Comparison of ENCODE assay signal across 8 cellular contexts in the genomic region with DNA sequence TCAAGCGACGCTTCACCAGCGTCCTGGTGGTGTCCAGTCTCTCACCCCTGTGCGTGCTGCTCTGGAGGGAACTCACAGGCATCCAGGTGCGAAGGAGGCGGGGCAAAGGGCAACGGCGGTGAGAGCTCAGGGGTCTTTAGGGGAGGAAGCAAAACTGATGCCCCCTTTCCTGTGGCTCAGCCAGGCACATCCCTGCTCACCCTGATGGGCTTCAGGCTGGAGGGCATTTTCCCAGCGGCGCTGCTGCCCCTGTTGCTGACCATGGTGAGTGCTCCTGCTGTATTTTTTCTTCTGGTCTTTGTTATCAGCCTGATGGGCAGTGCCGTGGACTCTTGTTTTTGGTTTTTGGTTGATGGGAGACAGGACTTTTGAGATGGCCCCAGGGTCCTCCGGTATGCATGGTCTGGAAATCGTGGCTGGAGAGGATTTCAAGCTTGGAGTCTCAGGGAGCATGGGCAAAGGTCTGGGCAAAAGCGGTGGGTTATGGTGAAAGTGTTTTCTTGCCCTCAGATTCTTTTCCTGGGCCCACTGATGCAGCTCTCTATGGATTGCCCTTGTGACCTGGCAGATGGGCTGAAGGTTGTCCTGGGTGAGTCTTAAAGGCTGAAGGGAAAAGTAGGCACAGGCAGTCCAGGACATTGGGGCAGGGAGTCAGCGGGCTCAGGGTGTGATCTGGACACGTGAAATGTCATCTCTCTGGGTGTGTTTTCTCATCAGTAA. TPM values are rescaled to one million over a fixed set of nuclear protein-coding genes. Genes with fewer than 3 reads are reported as not detected.
A peak's percentile ranks its signal among the peaks of the same experiment; 100 is the strongest.
DNase-seq lines count a peak whose midpoint lies in the region; ATAC-seq and TF ChIP-seq lines count a peak whose summit lies in the region.

No MANE protein-coding gene starts in this region.

- peak overlapping the region; percentile 87 for H3K4me3 Mint-ChIP-seq in activated naive CD4-positive, alpha-beta T cell treated with anti-CD3 and anti-CD28 coated beads for 36 hours

- TF ChIP-seq CTCF in liver (IDR thresholded peaks at IDR 0.05; ENCODE audit: low read depth, low read length, missing input control) = no peak
- no peak for TF ChIP-seq CTCF in tibial nerve (IDR thresholded peaks at IDR 0.05)

- peak overlapping the region; percentile 90 for H3K27ac Mint-ChIP-seq in activated naive CD4-positive, alpha-beta T cell treated with anti-CD3 and anti-CD28 coated beads for 36 hours

- H3K27me3 ChIP-seq in liver (ENCODE audit: control insufficient read depth in 4 of 4, insufficient read depth in 4 of 4, low read length in 3 of 4) (no peaks in the 10 kb centered on the region), tibial nerve (no peaks in the 10 kb centered on the region)

- no peak for TF ChIP-seq POLR2A in tibial nerve (IDR thresholded peaks at IDR 0.05)

- H3K4me1 ChIP-seq in liver (ENCODE audit: control insufficient read depth in 4 of 4, insufficient read depth in 4 of 4, low read length in 3 of 4) (peaks cover 5 to 29% (median 23%) of the 10 kb centered on the region in 4 donors), tibial nerve (peaks cover 0 to 53% (median 27%) of the 10 kb centered on the region in 4 donors)

- TF ChIP-seq RAD21 in liver (IDR thresholded peaks at IDR 0.05) = no peak

- no peak for DNase-seq in activated naive CD4-positive, alpha-beta T cell treated with anti-CD3 and anti-CD28 coated beads for 36 hours
- DNase-seq in activated naive CD4-positive, alpha-beta T cell treated with Interleukin-2 at 50 U/mL for 16 hours = no peak
- DNase-seq in tibial nerve (ENCODE audit: low spot score in 2 of 2) (no peak), COLO829 (ENCODE audit: low spot score) (no peak), kidney tubule cell (ENCODE audit: low spot score) (no peak)

- peak overlapping the region in 1 of 2 donors; percentile 56 for H3K9ac ChIP-seq in liver (ENCODE audit: low read depth in 1 of 2, low read length in 2 of 2)

- H3K36me3 Mint-ChIP-seq in activated naive CD4-positive, alpha-beta T cell treated with anti-CD3 and anti-CD28 coated beads for 36 hours (ENCODE audit: low read depth) = peaks cover 21% of the 10 kb centered on the region

- H3K36me3 ChIP-seq in liver (ENCODE audit: control insufficient read depth in 4 of 4, insufficient read depth in 3 of 4, low read depth in 1 of 4, low read length in 3 of 4) (peaks cover 6 to 24% (median 16%) of the 10 kb centered on the region in 4 donors), tibial nerve (peaks cover 0 to 58% (median 3%) of the 10 kb centered on the region in 3 donors)

- no peak for TF ChIP-seq EP300 in tibial nerve (IDR thresholded peaks at IDR 0.05)

- WGBS in adipose tissue, 3 donors = 15 to 16% (median 16%) methylated on average over 16 of the region's 16 CpGs
- 12% methylated on average over 16 of the region's 16 CpGs for WGBS in liver
- WGBS in tibial nerve, 2 donors = 14 to 16% methylated on average over 13 to 16 of the region's 16 CpGs

- ATAC-seq in GM18861 (IDR thresholded peaks at IDR 0.05; ENCODE audit: unreplicated experiment) = no peak

- H3K4me3 ChIP-seq in liver (ENCODE audit: low read depth in 1 of 3, low read length in 3 of 3) (peak overlapping the region; percentile 36 to 75 (median 47)), tibial nerve (peak overlapping the region; percentile 76 to 89 (median 80))

- intact Hi-C loops in activated naive CD4-positive, alpha-beta T cell treated with anti-CD3 and anti-CD28 coated beads for 36 hours (cut with micrococcal nuclease) = loop anchor here (1.0 to 5.0 kb wide), 7 partner anchors 12 to 275 kb away; a partner anchor contains a TSS

- no peaks in the 10 kb centered on the region for H3K9me3 Mint-ChIP-seq in activated naive CD4-positive, alpha-beta T cell treated with anti-CD3 and anti-CD28 coated beads for 36 hours

- H3K27me3 Mint-ChIP-seq in activated naive CD4-positive, alpha-beta T cell treated with anti-CD3 and anti-CD28 coated beads for 36 hours (ENCODE audit: low read depth) = no peaks in the 10 kb centered on the region

- CTCF ChIA-PET in activated naive CD4-positive, alpha-beta T cell treated with anti-CD3 and anti-CD28 coated beads for 36 hours (lab: Charles Lee) = interaction anchor here (1.2 kb wide), 1 partner anchor 11 kb away, joined by 3 read pairs; no protein-coding TSS in a partner anchor

- peaks cover 46% of the 10 kb centered on the region for H3K4me1 Mint-ChIP-seq in activated naive CD4-positive, alpha-beta T cell treated with anti-CD3 and anti-CD28 coated beads for 36 hours (ENCODE audit: low read depth)

- H3K27ac ChIP-seq in adipose tissue (ENCODE audit: low read depth, low read length) (peak overlapping the region; percentile 62), liver (ENCODE audit: low read depth in 1 of 2, low read length in 2 of 2) (peak overlapping the region; percentile 63 to 92), tibial nerve (peak overlapping the region; percentile 83 to 98 (median 97))

- H3K9me3 ChIP-seq in liver (ENCODE audit: control insufficient read depth in 4 of 4, low read length in 3 of 4) (no peaks in the 10 kb centered on the region), tibial nerve (no peaks in the 10 kb centered on the region)

TF ChIP-seq in liver, 16 proteins besides CTCF, POLR2A, EP300 and RAD21:
- TF ChIP-seq, protein P1, sequence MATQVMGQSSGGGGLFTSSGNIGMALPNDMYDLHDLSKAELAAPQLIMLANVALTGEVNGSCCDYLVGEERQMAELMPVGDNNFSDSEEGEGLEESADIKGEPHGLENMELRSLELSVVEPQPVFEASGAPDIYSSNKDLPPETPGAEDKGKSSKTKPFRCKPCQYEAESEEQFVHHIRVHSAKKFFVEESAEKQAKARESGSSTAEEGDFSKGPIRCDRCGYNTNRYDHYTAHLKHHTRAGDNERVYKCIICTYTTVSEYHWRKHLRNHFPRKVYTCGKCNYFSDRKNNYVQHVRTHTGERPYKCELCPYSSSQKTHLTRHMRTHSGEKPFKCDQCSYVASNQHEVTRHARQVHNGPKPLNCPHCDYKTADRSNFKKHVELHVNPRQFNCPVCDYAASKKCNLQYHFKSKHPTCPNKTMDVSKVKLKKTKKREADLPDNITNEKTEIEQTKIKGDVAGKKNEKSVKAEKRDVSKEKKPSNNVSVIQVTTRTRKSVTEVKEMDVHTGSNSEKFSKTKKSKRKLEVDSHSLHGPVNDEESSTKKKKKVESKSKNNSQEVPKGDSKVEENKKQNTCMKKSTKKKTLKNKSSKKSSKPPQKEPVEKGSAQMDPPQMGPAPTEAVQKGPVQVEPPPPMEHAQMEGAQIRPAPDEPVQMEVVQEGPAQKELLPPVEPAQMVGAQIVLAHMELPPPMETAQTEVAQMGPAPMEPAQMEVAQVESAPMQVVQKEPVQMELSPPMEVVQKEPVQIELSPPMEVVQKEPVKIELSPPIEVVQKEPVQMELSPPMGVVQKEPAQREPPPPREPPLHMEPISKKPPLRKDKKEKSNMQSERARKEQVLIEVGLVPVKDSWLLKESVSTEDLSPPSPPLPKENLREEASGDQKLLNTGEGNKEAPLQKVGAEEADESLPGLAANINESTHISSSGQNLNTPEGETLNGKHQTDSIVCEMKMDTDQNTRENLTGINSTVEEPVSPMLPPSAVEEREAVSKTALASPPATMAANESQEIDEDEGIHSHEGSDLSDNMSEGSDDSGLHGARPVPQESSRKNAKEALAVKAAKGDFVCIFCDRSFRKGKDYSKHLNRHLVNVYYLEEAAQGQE (IDR thresholded peaks at IDR 0.05) = peak; percentile 18
- no peak for TF ChIP-seq HNF4A (conservative IDR thresholded peaks at IDR 0.05)
- TF ChIP-seq FOXA1 (IDR thresholded peaks at IDR 0.05) = no peak
- no peak for TF ChIP-seq NR2F2 (IDR thresholded peaks at IDR 0.05)
- peak in 1 of 2 donors; percentile 14 for TF ChIP-seq JUND (IDR thresholded peaks at IDR 0.05)
- TF ChIP-seq, protein P2, sequence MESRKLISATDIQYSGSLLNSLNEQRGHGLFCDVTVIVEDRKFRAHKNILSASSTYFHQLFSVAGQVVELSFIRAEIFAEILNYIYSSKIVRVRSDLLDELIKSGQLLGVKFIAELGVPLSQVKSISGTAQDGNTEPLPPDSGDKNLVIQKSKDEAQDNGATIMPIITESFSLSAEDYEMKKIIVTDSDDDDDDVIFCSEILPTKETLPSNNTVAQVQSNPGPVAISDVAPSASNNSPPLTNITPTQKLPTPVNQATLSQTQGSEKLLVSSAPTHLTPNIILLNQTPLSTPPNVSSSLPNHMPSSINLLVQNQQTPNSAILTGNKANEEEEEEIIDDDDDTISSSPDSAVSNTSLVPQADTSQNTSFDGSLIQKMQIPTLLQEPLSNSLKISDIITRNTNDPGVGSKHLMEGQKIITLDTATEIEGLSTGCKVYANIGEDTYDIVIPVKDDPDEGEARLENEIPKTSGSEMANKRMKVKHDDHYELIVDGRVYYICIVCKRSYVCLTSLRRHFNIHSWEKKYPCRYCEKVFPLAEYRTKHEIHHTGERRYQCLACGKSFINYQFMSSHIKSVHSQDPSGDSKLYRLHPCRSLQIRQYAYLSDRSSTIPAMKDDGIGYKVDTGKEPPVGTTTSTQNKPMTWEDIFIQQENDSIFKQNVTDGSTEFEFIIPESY (IDR thresholded peaks at IDR 0.05) = no peak

RNA-seq across cellular contexts. Expression of a gene that starts 0.7 kb away (rescaled TPM):
- 10 to 100 TPM; 19.3 to 20.6 TPM for total RNA-seq in activated naive CD4-positive, alpha-beta T cell treated with anti-CD3 and anti-CD28 coated beads for 36 hours
- polyA plus RNA-seq in adipose tissue = 10 to 100 TPM in 2 of 3 donors, 1 to 10 TPM in 1; 6.2 to 17.8 (median 15.3) TPM
- total RNA-seq in liver = 1 to 10 TPM; 3.0 to 7.7 TPM
- polyA plus RNA-seq in liver = 1 to 10 TPM; 2.9 to 3.4 TPM
- total RNA-seq in tibial nerve = 10 to 100 TPM; 18.1 to 25.8 (median 20.9) TPM

RNA-seq across cellular contexts. Expression of a gene that starts 12.9 kb away (rescaled TPM):
- 10 to 100 TPM; 13.3 to 16.1 TPM for total RNA-seq in activated naive CD4-positive, alpha-beta T cell treated with anti-CD3 and anti-CD28 coated beads for 36 hours
- polyA plus RNA-seq in adipose tissue = 10 to 100 TPM in 1 of 3 donors, 1 to 10 TPM in 2; 5.5 to 25.4 (median 7.6) TPM
- total RNA-seq in liver = 1 to 10 TPM in 1 of 2 donors, under 1 TPM in 1; 0.75 to 3.4 TPM
- 1 to 10 TPM in 1 of 2 donors, not detected in 1; 1.5 TPM for polyA plus RNA-seq in liver
- 10 to 100 TPM in 3 of 4 donors, 1 to 10 TPM in 1; 9.4 to 17.1 (median 14.0) TPM for total RNA-seq in tibial nerve
